In genomic region chr2:127953128-127953718, GRCh38 we compare ENCODE assay signal across 15 cellular contexts.
DNase-seq lines count a peak whose midpoint lies in the region; ATAC-seq and TF ChIP-seq lines count a peak whose summit lies in the region.
"Had no signal": no experiment of that assay in that cellular context is flagged by ENCODE, and none has a peak within 500 bp of the region (broad histone marks: within the 10 kb centered on the region; RNA-seq: fewer than 3 reads in every experiment).

No MANE protein-coding gene starts in this region.

- 76 to 85% (median 81%) methylated on average over 6 of the region's 6 CpGs for WGBS in adrenal gland, 4 donors
- WGBS in liver = 38% methylated on average over 6 of the region's 6 CpGs

- intact Hi-C loops in adrenal gland (cut with DNase I) = no loop called here

- ATAC-seq in GM21737 (IDR thresholded peaks at IDR 0.05; ENCODE audit: unreplicated experiment) = no peak
- no peak for ATAC-seq in HG02938 (IDR thresholded peaks at IDR 0.05; ENCODE audit: unreplicated experiment)
- ATAC-seq: esophagus mucosa had no signal

- H3K27me3 ChIP-seq in adrenal gland (no peaks in the 10 kb centered on the region), liver (ENCODE audit: control insufficient read depth in 4 of 4, insufficient read depth in 4 of 4, low read length in 3 of 4) (no peaks in the 10 kb centered on the region), subcutaneous abdominal adipose tissue (ENCODE audit: control insufficient read depth in 5 of 5, insufficient read depth in 4 of 5, low read length in 5 of 5) (no peaks in the 10 kb centered on the region)
- H3K27me3 ChIP-seq: BLaER1, breast epithelium had no signal

- peaks cover 0 to 46% of the 10 kb centered on the region in 2 donors for H3K36me3 ChIP-seq in adrenal gland (replicated peaks in 1 of 2)
- peaks cover 2 to 40% (median 30%) of the 10 kb centered on the region in 4 donors for H3K36me3 ChIP-seq in liver (ENCODE audit: control insufficient read depth in 4 of 4, insufficient read depth in 3 of 4, low read depth in 1 of 4, low read length in 3 of 4)
- peaks cover 37 to 55% (median 46%) of the 10 kb centered on the region in 5 donors for H3K36me3 ChIP-seq in subcutaneous abdominal adipose tissue (ENCODE audit: control insufficient read depth in 5 of 5, insufficient read depth in 5 of 5, low read length in 5 of 5)
- H3K36me3 ChIP-seq: breast epithelium had no signal

- peak; percentile 21 to 51 for TF ChIP-seq RAD21 in liver (IDR thresholded peaks at IDR 0.05)

- H3K4me1 ChIP-seq in adrenal gland (replicated peaks in 1 of 2) (peaks cover 0 to 15% of the 10 kb centered on the region in 2 donors), liver (ENCODE audit: control insufficient read depth in 4 of 4, insufficient read depth in 4 of 4, low read length in 3 of 4) (peaks cover 2 to 19% (median 17%) of the 10 kb centered on the region in 4 donors), subcutaneous abdominal adipose tissue (ENCODE audit: control insufficient read depth in 5 of 5, insufficient read depth in 5 of 5, low read length in 5 of 5) (peaks cover 0 to 15% (median 13%) of the 10 kb centered on the region in 5 donors)
- H3K4me1 ChIP-seq: breast epithelium, HAP-1 had no signal

- H3K9me3 ChIP-seq in adrenal gland (replicated peaks in 1 of 3) (no peaks in the 10 kb centered on the region), liver (ENCODE audit: control insufficient read depth in 4 of 4, low read length in 3 of 4) (no peaks in the 10 kb centered on the region), subcutaneous abdominal adipose tissue (ENCODE audit: control insufficient read depth in 5 of 5, low read length in 5 of 5) (no peaks in the 10 kb centered on the region)
- H3K9me3 ChIP-seq: BLaER1, breast epithelium, HAP-1 had no signal

- peak overlapping the region in 1 of 5 donors; percentile 38 for H3K27ac ChIP-seq in adrenal gland
- H3K27ac ChIP-seq in liver (ENCODE audit: low read depth in 1 of 2, low read length in 2 of 2) = peak overlapping the region; percentile 29 to 43
- H3K27ac ChIP-seq in subcutaneous abdominal adipose tissue (ENCODE audit: low read depth, low read length) = peak overlapping the region; percentile 18
- H3K27ac ChIP-seq: BLaER1, breast epithelium had no signal

- no peak overlapping the region for H3K9ac ChIP-seq in liver (ENCODE audit: low read depth in 1 of 2, low read length in 2 of 2)
- peak overlapping the region in 1 of 5 donors; percentile 21 for H3K9ac ChIP-seq in subcutaneous abdominal adipose tissue (ENCODE audit: low read length in 5 of 5)
- H3K9ac ChIP-seq: BLaER1 had no signal

- TF ChIP-seq POLR2A in adrenal gland (IDR thresholded peaks at IDR 0.05) = no peak

- no peak overlapping the region for H3K4me3 ChIP-seq in adrenal gland
- no peak overlapping the region for H3K4me3 ChIP-seq in fibroblast of mammary gland (ENCODE audit: control insufficient read depth, low read depth, low read length)
- H3K4me3 ChIP-seq in liver (ENCODE audit: low read depth in 1 of 3, low read length in 3 of 3) = no peak overlapping the region
- no peak overlapping the region for H3K4me3 ChIP-seq in subcutaneous abdominal adipose tissue (ENCODE audit: low read depth in 1 of 5, low read length in 5 of 5)
- H3K4me3 ChIP-seq: BLaER1, breast epithelium, HAP-1 had no signal

- no peak for TF ChIP-seq CTCF in adrenal gland (IDR thresholded peaks at IDR 0.05)
- TF ChIP-seq CTCF in fibroblast of mammary gland (conservative IDR thresholded peaks at IDR 0.05; ENCODE audit: control insufficient read depth, insufficient read depth, low read depth, low read length) = no peak
- no peak for TF ChIP-seq CTCF in liver (IDR thresholded peaks at IDR 0.05; ENCODE audit: low read depth, low read length, missing input control)

- DNase-seq in adrenal gland (peak in 4 of 7 donors; percentile 17 to 53 (median 26)), fibroblast of mammary gland (ENCODE audit: low read depth) (peak; percentile 38), NCI-H1417 (lab: John Stamatoyannopoulos, UW) (no peak), T-helper 9 cell (no peak)
- DNase-seq: activated CD4-positive, alpha-beta T cell treated with anti-CD3 and anti-CD28 coated beads, Interleukin-2, amount 50 U/mL, for 4 hours; NCI-H524; stimulated activated CD4-positive, alpha-beta T cell treated with anti-CD3 and anti-CD28 coated beads, Interleukin-15, amount 100 ng/mL, for 24 hours had no signal

TF ChIP-seq in liver, 16 proteins besides CTCF, POLR2A, EP300 and RAD21:
- TF ChIP-seq, protein P1, sequence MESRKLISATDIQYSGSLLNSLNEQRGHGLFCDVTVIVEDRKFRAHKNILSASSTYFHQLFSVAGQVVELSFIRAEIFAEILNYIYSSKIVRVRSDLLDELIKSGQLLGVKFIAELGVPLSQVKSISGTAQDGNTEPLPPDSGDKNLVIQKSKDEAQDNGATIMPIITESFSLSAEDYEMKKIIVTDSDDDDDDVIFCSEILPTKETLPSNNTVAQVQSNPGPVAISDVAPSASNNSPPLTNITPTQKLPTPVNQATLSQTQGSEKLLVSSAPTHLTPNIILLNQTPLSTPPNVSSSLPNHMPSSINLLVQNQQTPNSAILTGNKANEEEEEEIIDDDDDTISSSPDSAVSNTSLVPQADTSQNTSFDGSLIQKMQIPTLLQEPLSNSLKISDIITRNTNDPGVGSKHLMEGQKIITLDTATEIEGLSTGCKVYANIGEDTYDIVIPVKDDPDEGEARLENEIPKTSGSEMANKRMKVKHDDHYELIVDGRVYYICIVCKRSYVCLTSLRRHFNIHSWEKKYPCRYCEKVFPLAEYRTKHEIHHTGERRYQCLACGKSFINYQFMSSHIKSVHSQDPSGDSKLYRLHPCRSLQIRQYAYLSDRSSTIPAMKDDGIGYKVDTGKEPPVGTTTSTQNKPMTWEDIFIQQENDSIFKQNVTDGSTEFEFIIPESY (IDR thresholded peaks at IDR 0.05) = no peak
- TF ChIP-seq YY1 (IDR thresholded peaks at IDR 0.05) = peak; percentile 71
- TF ChIP-seq NR2F2 (IDR thresholded peaks at IDR 0.05) = peak; percentile 62
- TF ChIP-seq HNF4A (conservative IDR thresholded peaks at IDR 0.05) = peak; percentile 79 to 86
- peak; percentile 88 for TF ChIP-seq SP1 (IDR thresholded peaks at IDR 0.05)
- TF ChIP-seq EGR1 (IDR thresholded peaks at IDR 0.05; ENCODE audit: low read depth in 2 of 2) = no peak
- TF ChIP-seq FOXA1 (IDR thresholded peaks at IDR 0.05) = no peak
- TF ChIP-seq RXRA (IDR thresholded peaks at IDR 0.05) = peak; percentile 76 to 84
- no peak for TF ChIP-seq TAF1 (conservative IDR thresholded peaks at IDR 0.05)
- peak in 1 of 2 donors; percentile 33 for TF ChIP-seq JUND (IDR thresholded peaks at IDR 0.05)
- TF ChIP-seq HNF4G (IDR thresholded peaks at IDR 0.05) = peak; percentile 75
- TF ChIP-seq MAX (IDR thresholded peaks at IDR 0.05) = no peak
- TF ChIP-seq FOXA2 (IDR thresholded peaks at IDR 0.05) = no peak
- TF ChIP-seq, protein P2, sequence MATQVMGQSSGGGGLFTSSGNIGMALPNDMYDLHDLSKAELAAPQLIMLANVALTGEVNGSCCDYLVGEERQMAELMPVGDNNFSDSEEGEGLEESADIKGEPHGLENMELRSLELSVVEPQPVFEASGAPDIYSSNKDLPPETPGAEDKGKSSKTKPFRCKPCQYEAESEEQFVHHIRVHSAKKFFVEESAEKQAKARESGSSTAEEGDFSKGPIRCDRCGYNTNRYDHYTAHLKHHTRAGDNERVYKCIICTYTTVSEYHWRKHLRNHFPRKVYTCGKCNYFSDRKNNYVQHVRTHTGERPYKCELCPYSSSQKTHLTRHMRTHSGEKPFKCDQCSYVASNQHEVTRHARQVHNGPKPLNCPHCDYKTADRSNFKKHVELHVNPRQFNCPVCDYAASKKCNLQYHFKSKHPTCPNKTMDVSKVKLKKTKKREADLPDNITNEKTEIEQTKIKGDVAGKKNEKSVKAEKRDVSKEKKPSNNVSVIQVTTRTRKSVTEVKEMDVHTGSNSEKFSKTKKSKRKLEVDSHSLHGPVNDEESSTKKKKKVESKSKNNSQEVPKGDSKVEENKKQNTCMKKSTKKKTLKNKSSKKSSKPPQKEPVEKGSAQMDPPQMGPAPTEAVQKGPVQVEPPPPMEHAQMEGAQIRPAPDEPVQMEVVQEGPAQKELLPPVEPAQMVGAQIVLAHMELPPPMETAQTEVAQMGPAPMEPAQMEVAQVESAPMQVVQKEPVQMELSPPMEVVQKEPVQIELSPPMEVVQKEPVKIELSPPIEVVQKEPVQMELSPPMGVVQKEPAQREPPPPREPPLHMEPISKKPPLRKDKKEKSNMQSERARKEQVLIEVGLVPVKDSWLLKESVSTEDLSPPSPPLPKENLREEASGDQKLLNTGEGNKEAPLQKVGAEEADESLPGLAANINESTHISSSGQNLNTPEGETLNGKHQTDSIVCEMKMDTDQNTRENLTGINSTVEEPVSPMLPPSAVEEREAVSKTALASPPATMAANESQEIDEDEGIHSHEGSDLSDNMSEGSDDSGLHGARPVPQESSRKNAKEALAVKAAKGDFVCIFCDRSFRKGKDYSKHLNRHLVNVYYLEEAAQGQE (IDR thresholded peaks at IDR 0.05) = no peak
- TF ChIP-seq ATF3 (IDR thresholded peaks at IDR 0.05) = no peak
- TF ChIP-seq GABPA (IDR thresholded peaks at IDR 0.05 in 1 of 2, conservative IDR thresholded peaks at IDR 0.05 in 1 of 2) = no peak

Comparison
In these comparisons a context has a peak if more than half of its experiments do, and no peak if none do; other contexts are left out.
1. DNase-seq: peak in adrenal gland (4 of 7) and fibroblast of mammary gland (single experiment); none in NCI-H1417 (0 of 3) and T-helper 9 cell (single experiment).